ENCODE assay signal across 13 cellular contexts in genomic region chr10:112461029-112461887, GRCh38. TPM values are rescaled to one million over a fixed set of nuclear protein-coding genes. Genes with fewer than 3 reads are reported as not detected.
DNase-seq lines count a peak whose midpoint lies in the region; ATAC-seq and TF ChIP-seq lines count a peak whose summit lies in the region.
"Had no signal": no experiment of that assay in that cellular context is flagged by ENCODE, and none has a peak within 500 bp of the region (broad histone marks: within the 10 kb centered on the region; RNA-seq: fewer than 3 reads in every experiment).

No MANE protein-coding gene starts in this region.

- no peak overlapping the region for H3K4me3 ChIP-seq in fibroblast of lung (replicated peaks in 1 of 4; ENCODE audit: control extremely low read depth in 1 of 4, insufficient read depth in 1 of 4, low read depth in 3 of 4, low read length in 4 of 4)
- H3K4me3 ChIP-seq in thyroid gland (replicated peaks in 1 of 3) = no peak overlapping the region
- H3K4me3 ChIP-seq: tibial artery had no signal

- POLR2A ChIA-PET in activated CD4-positive, alpha-beta memory T cell treated with anti-CD3 and anti-CD28 coated beads, Interleukin-2, amount 10 ng/mL, durations not matched to agents 7 days and 5 days (lab: Charles Lee) = no interaction called here

- H3K36me3 Mint-ChIP-seq in activated CD4-positive, alpha-beta memory T cell treated with anti-CD3 and anti-CD28 coated beads, Interleukin-2, amount 10 ng/mL, durations not matched to agents 7 days and 5 days (ENCODE audit: low read depth) = peaks cover 43% of the 10 kb centered on the region

- H3K4me1 ChIP-seq in fibroblast of lung (ENCODE audit: control insufficient read depth, extremely low read depth, insufficient read depth, low read length) (no peaks in the 10 kb centered on the region), thyroid gland (no peaks in the 10 kb centered on the region)
- H3K4me1 ChIP-seq: tibial artery had no signal

- H3K79me2 ChIP-seq in fibroblast of lung (ENCODE audit: control insufficient read depth, insufficient read depth, low read length) = no peaks in the 10 kb centered on the region

- H2AFZ ChIP-seq in fibroblast of lung (ENCODE audit: low read length) = no peak overlapping the region

- no peak overlapping the region for H3K4me2 ChIP-seq in fibroblast of lung (ENCODE audit: extremely low read depth, insufficient read depth, low read length)

- 96 to 98% methylated on average over 4 of the region's 4 CpGs for WGBS in thyroid gland, 2 donors

- H3K9me3 ChIP-seq in fibroblast of lung (ENCODE audit: control insufficient read depth, insufficient read depth, low read depth, low read length) = no peaks in the 10 kb centered on the region
- H3K9me3 ChIP-seq in thyroid gland = no peaks in the 10 kb centered on the region
- H3K9me3 ChIP-seq: tibial artery had no signal

- H3K9me3 Mint-ChIP-seq in activated CD4-positive, alpha-beta memory T cell treated with anti-CD3 and anti-CD28 coated beads, Interleukin-2, amount 10 ng/mL, durations not matched to agents 7 days and 5 days = no peaks in the 10 kb centered on the region
- H3K9me3 Mint-ChIP-seq: T-cell had no signal

- H3K27ac Mint-ChIP-seq in activated CD4-positive, alpha-beta memory T cell treated with anti-CD3 and anti-CD28 coated beads, Interleukin-2, amount 10 ng/mL, durations not matched to agents 7 days and 5 days = peak overlapping the region; percentile 66
- H3K27ac Mint-ChIP-seq: T-cell had no signal

- CTCF ChIA-PET in activated CD4-positive, alpha-beta memory T cell treated with anti-CD3 and anti-CD28 coated beads, Interleukin-2, amount 10 ng/mL, durations not matched to agents 7 days and 5 days (lab: Charles Lee) = interaction anchor here (0.9 to 3.5 kb wide), 2 partner anchors 10 to 27 kb away, joined by 3 to 21 read pairs; no protein-coding TSS in a partner anchor

- peak; percentile 77 for DNase-seq in stimulated activated CD4-positive, alpha-beta T cell treated with anti-CD3 and anti-CD28 coated beads, Interleukin-1b, Interleukin-23, amount 100 ng/mL, for 48 hours
- DNase-seq in stimulated activated CD4-positive, alpha-beta T cell treated with anti-CD3 and anti-CD28 coated beads, Interleukin-12 subunit alpha, Interleukin-12 subunit beta, amount 100 ng/mL, for 4 hours = no peak
- peak; percentile 31 for DNase-seq in activated CD4-positive, alpha-beta memory T cell treated with anti-CD3 and anti-CD28 coated beads, Interleukin-2, amount 10 ng/mL, durations not matched to agents 7 days and 5 days
- peak; percentile 60 to 71 for DNase-seq in fibroblast of lung (ENCODE audit: low read depth in 2 of 2)
- no peak for DNase-seq in thyroid gland
- DNase-seq in DMS79 treated with DMSO at 0.1 percent for 48 hours (lab: John Stamatoyannopoulos, UW) = no peak
- DNase-seq: kidney glomerular epithelial cell, NCI-H2029, T-cell, tibial artery had no signal

- H3K4me1 Mint-ChIP-seq in activated CD4-positive, alpha-beta memory T cell treated with anti-CD3 and anti-CD28 coated beads, Interleukin-2, amount 10 ng/mL, durations not matched to agents 7 days and 5 days = peaks cover 7% of the 10 kb centered on the region

- no peak for ATAC-seq in HG02571 (IDR thresholded peaks at IDR 0.05; ENCODE audit: unreplicated experiment)
- no peak for ATAC-seq in GM18517 (IDR thresholded peaks at IDR 0.05; ENCODE audit: unreplicated experiment)
- ATAC-seq: sciatic nerve, T-cell had no signal

- H3K27ac ChIP-seq in fibroblast of lung (ENCODE audit: insufficient read depth, low read length) (peak overlapping the region; percentile 54), thyroid gland (no peak overlapping the region)
- H3K27ac ChIP-seq: tibial artery had no signal

- no peaks in the 10 kb centered on the region for H4K20me1 ChIP-seq in fibroblast of lung (ENCODE audit: control insufficient read depth, extremely low read depth, insufficient read depth, low read length)

- intact Hi-C loops in thyroid gland (cut with DNase I) = no loop called here

- H3K9ac ChIP-seq in fibroblast of lung (ENCODE audit: insufficient read depth, low read length) = no peak overlapping the region

- no peak overlapping the region for H3K4me3 Mint-ChIP-seq in activated CD4-positive, alpha-beta memory T cell treated with anti-CD3 and anti-CD28 coated beads, Interleukin-2, amount 10 ng/mL, durations not matched to agents 7 days and 5 days
- H3K4me3 Mint-ChIP-seq: T-cell had no signal

- H3K36me3 ChIP-seq in fibroblast of lung (ENCODE audit: control insufficient read depth, insufficient read depth, low read length) (no peaks in the 10 kb centered on the region), thyroid gland (peaks cover 12 to 16% of the 10 kb centered on the region in 2 donors)

- H3K27me3 ChIP-seq in fibroblast of lung (ENCODE audit: control insufficient read depth, insufficient read depth, low read length) (no peaks in the 10 kb centered on the region), thyroid gland (no peaks in the 10 kb centered on the region)
- H3K27me3 ChIP-seq: tibial artery had no signal

- H3K27me3 Mint-ChIP-seq in activated CD4-positive, alpha-beta memory T cell treated with anti-CD3 and anti-CD28 coated beads, Interleukin-2, amount 10 ng/mL, durations not matched to agents 7 days and 5 days = no peaks in the 10 kb centered on the region
- H3K27me3 Mint-ChIP-seq: T-cell had no signal

- no peak for TF ChIP-seq POLR2A in thyroid gland (IDR thresholded peaks at IDR 0.05)

- TF ChIP-seq CTCF in fibroblast of lung (conservative IDR thresholded peaks at IDR 0.05 in 1 of 2, IDR thresholded peaks at IDR 0.05 in 1 of 2; ENCODE audit: low read depth in 1 of 2, low read length in 2 of 2) (no peak), thyroid gland (IDR thresholded peaks at IDR 0.05) (no peak)

RNA-seq across cellular contexts. Expression of gene VTI1A, which starts 14.2 kb away (rescaled TPM):
- 10 to 100 TPM; 32.9 to 37.3 TPM for total RNA-seq in activated CD4-positive, alpha-beta memory T cell treated with anti-CD3 and anti-CD28 coated beads, Interleukin-2, amount 10 ng/mL, durations not matched to agents 7 days and 5 days
- total RNA-seq in fibroblast of lung = 21.6 and 30.9 TPM in 2 replicates
- polyA plus RNA-seq in fibroblast of lung = 18.1 and 19.1 TPM in 2 replicates
- polyA plus RNA-seq in fibroblast of lung (2012) = 13.4 and 13.6 TPM in 2 replicates
- 6.9 and 10.6 TPM in 2 replicates for polyA minus RNA-seq in fibroblast of lung (ENCODE audit: low replicate concordance)
- total RNA-seq in thyroid gland = 10 to 100 TPM; 49.3 to 84.5 (median 61.2) TPM

RNA-seq across cellular contexts. Expression of gene ZDHHC6, which starts 14.5 kb away (rescaled TPM):
- total RNA-seq in activated CD4-positive, alpha-beta memory T cell treated with anti-CD3 and anti-CD28 coated beads, Interleukin-2, amount 10 ng/mL, durations not matched to agents 7 days and 5 days = 10 to 100 TPM; 46.3 to 47.0 TPM
- total RNA-seq in fibroblast of lung (28.0 and 29.9 TPM in 2 replicates), thyroid gland (10 to 100 TPM; 26.5 to 39.2 (median 34.1) TPM)
- 34.8 and 37.8 TPM in 2 replicates for polyA plus RNA-seq in fibroblast of lung
- 24.5 and 25.4 TPM in 2 replicates for polyA plus RNA-seq in fibroblast of lung (2012)
- polyA minus RNA-seq in fibroblast of lung (ENCODE audit: low replicate concordance) = 4.4 and 5.9 TPM in 2 replicates

Comparison
In these comparisons a context has a peak if more than half of its experiments do, and no peak if none do; other contexts are left out.
1. DNase-seq: peak in stimulated activated CD4-positive, alpha-beta T cell treated with anti-CD3 and anti-CD28 coated beads, Interleukin-1b, Interleukin-23, amount 100 ng/mL, for 48 hours (single experiment), activated CD4-positive, alpha-beta memory T cell treated with anti-CD3 and anti-CD28 coated beads, Interleukin-2, amount 10 ng/mL, durations not matched to agents 7 days and 5 days (single experiment) and fibroblast of lung (2 of 2); none in stimulated activated CD4-positive, alpha-beta T cell treated with anti-CD3 and anti-CD28 coated beads, Interleukin-12 subunit alpha, Interleukin-12 subunit beta, amount 100 ng/mL, for 4 hours (single experiment), thyroid gland (0 of 2) and DMS79 treated with DMSO at 0.1 percent for 48 hours (single experiment).